Comparison of ENCODE assay signal across 19 cellular contexts in the genomic region with DNA sequence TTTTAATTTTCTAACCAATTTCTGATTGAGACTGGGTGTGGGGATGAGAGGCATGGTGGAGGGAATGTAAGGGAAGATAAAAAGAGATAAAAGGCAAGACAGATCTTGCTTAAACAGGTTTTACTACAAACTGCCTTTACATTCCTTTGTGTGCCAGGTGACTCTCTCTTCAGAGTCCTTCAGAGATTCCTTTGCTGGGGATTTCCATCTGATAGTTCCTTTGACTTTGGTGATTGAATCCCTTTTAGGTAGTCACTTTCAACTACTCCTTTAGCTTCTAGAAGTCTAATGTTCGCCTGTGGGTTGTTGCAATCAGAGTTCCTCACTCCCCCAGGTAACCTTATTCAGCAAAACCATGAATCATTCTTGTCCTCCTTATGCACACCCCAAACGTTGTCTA.
"Had no signal": no experiment of that assay in that cellular context is flagged by ENCODE, and none has a peak within 500 bp of the region (broad histone marks: within the 10 kb centered on the region; RNA-seq: fewer than 3 reads in every experiment).

No MANE protein-coding gene starts in this region.

- H3K36me3 ChIP-seq: lower lobe of right lung, pancreas, uterus had no signal

- FAIRE-seq: pancreas had no signal

- H3K27ac ChIP-seq: dorsolateral prefrontal cortex, lower lobe of right lung, pancreas, uterus had no signal

- ATAC-seq: activated naive CD8-positive, alpha-beta T cell treated with anti-CD3 and anti-CD28 coated beads, Interleukin-2, amount 50 U/mL, for 24 hours; esophagus mucosa; left cardiac atrium; lower lobe of right lung; pancreas; T-cell had no signal

- H3K4me1 ChIP-seq: lower lobe of right lung, pancreas, uterus had no signal

- H3K27me3 ChIP-seq: dorsolateral prefrontal cortex, pancreas, uterus had no signal

- H3K27me3 Mint-ChIP-seq: activated naive CD8-positive, alpha-beta T cell treated with anti-CD3 and anti-CD28 coated beads, Interleukin-2, amount 50 U/mL, for 24 hours; naive B cell; T-cell had no signal

- H3K9me3 Mint-ChIP-seq: activated T-helper 2 cell treated with anti-CD3 and anti-CD28 coated beads, Interferon-gamma antibody, Interleukin-2, Interleukin-4, amounts not matched to agents 10 μg/mL and 5 μg/mL and 100 μg/mL, durations not matched to agents 14 hours and 24 hours and 36 hours had no signal

- H3K27ac Mint-ChIP-seq: activated naive CD4-positive, alpha-beta T cell treated with anti-CD3 and anti-CD28 coated beads for 36 hours; activated naive CD8-positive, alpha-beta T cell treated with anti-CD3 and anti-CD28 coated beads, Interleukin-2, amount 50 U/mL, for 24 hours; activated T-helper 2 cell treated with anti-CD3 and anti-CD28 coated beads, Interferon-gamma antibody, Interleukin-2, Interleukin-4, amounts not matched to agents 10 μg/mL and 5 μg/mL and 100 μg/mL, durations not matched to agents 14 hours and 24 hours and 36 hours; immature natural killer cell; naive B cell; T-cell had no signal

- H3K4me3 ChIP-seq: dorsolateral prefrontal cortex, lower lobe of right lung, pancreas, uterus had no signal

- H3K36me3 Mint-ChIP-seq: immature natural killer cell, naive B cell, T-cell had no signal

- DNase-seq: activated CD4-positive, alpha-beta T cell treated with anti-CD3 and anti-CD28 coated beads for 1 hour; activated CD4-positive, alpha-beta T cell treated with anti-CD3 and anti-CD28 coated beads, Interleukin-2, amount 50 U/mL, for 48 hours; activated naive CD4-positive, alpha-beta T cell treated with anti-CD3 and anti-CD28 coated beads for 36 hours; activated naive CD8-positive, alpha-beta T cell treated with anti-CD3 and anti-CD28 coated beads, Interleukin-2, amount 50 U/mL, for 24 hours; aorta; dorsolateral prefrontal cortex; hypothalamus; immature natural killer cell; left cardiac atrium; lower lobe of right lung; naive B cell; pancreas; stimulated activated CD4-positive, alpha-beta T cell treated with anti-CD3 and anti-CD28 coated beads, Interleukin-12 subunit alpha, Interleukin-12 subunit beta, amount 100 ng/mL, for 4 hours; stimulated activated CD4-positive, alpha-beta T cell treated with anti-CD3 and anti-CD28 coated beads, Interleukin-2, amount 100 ng/mL, for 24 hours; T-cell; T1000; uterus had no signal

- H3K9me3 ChIP-seq: lower lobe of right lung, pancreas, uterus had no signal

- H3K4me3 Mint-ChIP-seq: activated naive CD4-positive, alpha-beta T cell treated with anti-CD3 and anti-CD28 coated beads for 36 hours; activated naive CD8-positive, alpha-beta T cell treated with anti-CD3 and anti-CD28 coated beads, Interleukin-2, amount 50 U/mL, for 24 hours; immature natural killer cell; naive B cell; T-cell had no signal

- H3K4me1 Mint-ChIP-seq: activated naive CD8-positive, alpha-beta T cell treated with anti-CD3 and anti-CD28 coated beads, Interleukin-2, amount 50 U/mL, for 24 hours; immature natural killer cell; naive B cell; T-cell had no signal
